ENCODE assay signal across 1 cellular context in genomic region chr12:5453471-5453870, GRCh38.
TF ChIP-seq lines count a peak whose summit lies in the region.

No MANE protein-coding gene starts in this region.

TF ChIP-seq in IMR-90, 13 proteins besides CTCF, POLR2A, EP300 and RAD21 (continued from another document):
- no peak for TF ChIP-seq ELK1 (IDR thresholded peaks at IDR 0.05; ENCODE audit: borderline replicate concordance, low read depth, low read length)
- no peak for TF ChIP-seq CEBPB (IDR thresholded peaks at IDR 0.05; ENCODE audit: low read depth, low read length)
- no peak for TF ChIP-seq SMC3 (IDR thresholded peaks at IDR 0.05; ENCODE audit: low read depth, low read length)
- no peak for TF ChIP-seq FOS (IDR thresholded peaks at IDR 0.05; ENCODE audit: low read depth, low read length)
- no peak for TF ChIP-seq BHLHE40 (IDR thresholded peaks at IDR 0.05; ENCODE audit: low read depth, low read length)
- no peak for TF ChIP-seq CHD1 (IDR thresholded peaks at IDR 0.05; ENCODE audit: low read depth, low read length)
- no peak for TF ChIP-seq MAFK (IDR thresholded peaks at IDR 0.05; ENCODE audit: low read depth, low read length)
- no peak for TF ChIP-seq RFX5 (IDR thresholded peaks at IDR 0.05; ENCODE audit: low read depth, low read length)
- no peak for TF ChIP-seq USF2 (IDR thresholded peaks at IDR 0.05; ENCODE audit: low read depth, low read length)
- no peak for TF ChIP-seq NFE2L2 (IDR thresholded peaks at IDR 0.05; ENCODE audit: low read depth, low read length)
